Comparison of ENCODE assay signal across 20 cellular contexts in genomic region chr15:27092404-27092803, GRCh38.
"Had no signal": no experiment of that assay in that cellular context is flagged by ENCODE, and none has a peak within 500 bp of the region (broad histone marks: within the 10 kb centered on the region; RNA-seq: fewer than 3 reads in every experiment).

No MANE protein-coding gene starts in this region.

- H3K4me3 ChIP-seq: dorsolateral prefrontal cortex, gastrocnemius medialis, left lung, skin epidermis, suprapubic skin, transverse colon, vagina had no signal

- DNase-seq: dorsolateral prefrontal cortex; effector CD4-positive, alpha-beta T cell; foreskin fibroblast; gastrocnemius medialis; head of caudate nucleus; kidney; left lung; mesenchymal stem cell; naive thymus-derived CD8-positive, alpha-beta T cell; right cardiac atrium; stimulated activated CD4-positive, alpha-beta T cell treated with anti-CD3 and anti-CD28 coated beads, Interleukin-15, amount 100 ng/mL, for 24 hours; stimulated activated CD4-positive, alpha-beta T cell treated with anti-CD3 and anti-CD28 coated beads, Interleukin-2, amount 100 ng/mL, for 48 hours; stimulated activated naive CD4-positive, alpha-beta T cell; stimulated activated naive CD8-positive, alpha-beta T cell treated with anti-CD3 and anti-CD28 coated beads, Interleukin-15, amount 100 ng/mL, for 72 hours; transverse colon had no signal

- H3K27ac Mint-ChIP-seq: naive thymus-derived CD8-positive, alpha-beta T cell; progenitor cell of endocrine pancreas; stimulated activated naive CD8-positive, alpha-beta T cell treated with anti-CD3 and anti-CD28 coated beads, Interleukin-15, amount 100 ng/mL, for 72 hours had no signal

- H3K36me3 ChIP-seq: gastrocnemius medialis, left lung, suprapubic skin, transverse colon, vagina had no signal

- H3K27me3 Mint-ChIP-seq: progenitor cell of endocrine pancreas; stimulated activated naive CD8-positive, alpha-beta T cell treated with anti-CD3 and anti-CD28 coated beads, Interleukin-15, amount 100 ng/mL, for 72 hours had no signal

- H3K4me1 Mint-ChIP-seq: naive thymus-derived CD8-positive, alpha-beta T cell; stimulated activated naive CD8-positive, alpha-beta T cell treated with anti-CD3 and anti-CD28 coated beads, Interleukin-15, amount 100 ng/mL, for 72 hours had no signal

- H3K9ac ChIP-seq: parathyroid adenoma had no signal

- H3K9me3 ChIP-seq: gastrocnemius medialis, vagina had no signal

- H2AFZ ChIP-seq: parathyroid adenoma had no signal

- H3K4me3 Mint-ChIP-seq: naive thymus-derived CD8-positive, alpha-beta T cell; stimulated activated naive CD8-positive, alpha-beta T cell treated with anti-CD3 and anti-CD28 coated beads, Interleukin-15, amount 100 ng/mL, for 72 hours had no signal

- H3K27ac ChIP-seq: gastrocnemius medialis, left lung, parathyroid adenoma, skin epidermis, suprapubic skin, transverse colon, vagina had no signal

- H3K79me2 ChIP-seq: parathyroid adenoma had no signal

- H3K4me1 ChIP-seq: gastrocnemius medialis, left lung, parathyroid adenoma, suprapubic skin, transverse colon, vagina had no signal

- H3K27me3 ChIP-seq: dorsolateral prefrontal cortex, gastrocnemius medialis, left lung, suprapubic skin, transverse colon, vagina had no signal
